1 cellular context compared by ENCODE assay signal in the genomic region with DNA sequence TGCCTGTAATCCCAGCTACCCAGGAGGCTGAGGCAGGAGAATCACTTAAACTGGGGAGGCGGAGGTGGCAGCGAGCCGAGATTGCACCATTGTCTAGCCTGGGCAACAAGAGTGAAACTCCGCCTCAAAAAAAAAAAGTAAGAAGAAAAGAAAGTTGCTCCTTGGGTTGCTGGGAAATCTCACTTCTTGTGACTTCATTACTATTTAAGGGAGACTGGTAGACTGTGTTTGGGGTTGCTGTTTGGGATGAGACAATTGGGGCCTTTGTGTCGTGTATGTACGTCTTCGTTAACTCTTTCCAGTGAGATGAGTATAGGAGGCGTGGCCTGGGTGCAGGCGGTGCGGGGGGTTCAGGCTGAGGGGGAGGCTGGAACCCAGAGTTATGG.
TF ChIP-seq lines count a peak whose summit lies in the region.

No MANE protein-coding gene starts in this region.

TF ChIP-seq in HepG2, 621 proteins besides CTCF, POLR2A, EP300 and RAD21:
- TF ChIP-seq SP140L (CRISPR knock-in tag; IDR thresholded peaks at IDR 0.05; ENCODE audit: borderline replicate concordance) (no peak), NFIC (IDR thresholded peaks at IDR 0.05; ENCODE audit: low read length) (no peak), ZNF441 (CRISPR knock-in tag; IDR thresholded peaks at IDR 0.05; ENCODE audit: borderline replicate concordance) (no peak), NR2F6 (IDR thresholded peaks at IDR 0.05) (peak; percentile 3), NR2F6 (CRISPR knock-in tag; IDR thresholded peaks at IDR 0.05) (no peak), KLF12 (CRISPR knock-in tag; IDR thresholded peaks at IDR 0.05; ENCODE audit: borderline replicate concordance) (no peak), ZNF773 (CRISPR knock-in tag; IDR thresholded peaks at IDR 0.05; ENCODE audit: borderline replicate concordance) (no peak), NRL (CRISPR knock-in tag; IDR thresholded peaks at IDR 0.05; ENCODE audit: borderline replicate concordance) (no peak), ZNF75D (CRISPR knock-in tag; IDR thresholded peaks at IDR 0.05; ENCODE audit: borderline replicate concordance) (no peak), SOX13 (IDR thresholded peaks at IDR 0.05) (no peak), SOX13 (CRISPR knock-in tag; conservative IDR thresholded peaks at IDR 0.05 in 1 of 2, IDR thresholded peaks at IDR 0.05 in 1 of 2) (no peak), ZBTB7B (CRISPR knock-in tag; IDR thresholded peaks at IDR 0.05) (no peak)
- TF ChIP-seq, protein P1, sequence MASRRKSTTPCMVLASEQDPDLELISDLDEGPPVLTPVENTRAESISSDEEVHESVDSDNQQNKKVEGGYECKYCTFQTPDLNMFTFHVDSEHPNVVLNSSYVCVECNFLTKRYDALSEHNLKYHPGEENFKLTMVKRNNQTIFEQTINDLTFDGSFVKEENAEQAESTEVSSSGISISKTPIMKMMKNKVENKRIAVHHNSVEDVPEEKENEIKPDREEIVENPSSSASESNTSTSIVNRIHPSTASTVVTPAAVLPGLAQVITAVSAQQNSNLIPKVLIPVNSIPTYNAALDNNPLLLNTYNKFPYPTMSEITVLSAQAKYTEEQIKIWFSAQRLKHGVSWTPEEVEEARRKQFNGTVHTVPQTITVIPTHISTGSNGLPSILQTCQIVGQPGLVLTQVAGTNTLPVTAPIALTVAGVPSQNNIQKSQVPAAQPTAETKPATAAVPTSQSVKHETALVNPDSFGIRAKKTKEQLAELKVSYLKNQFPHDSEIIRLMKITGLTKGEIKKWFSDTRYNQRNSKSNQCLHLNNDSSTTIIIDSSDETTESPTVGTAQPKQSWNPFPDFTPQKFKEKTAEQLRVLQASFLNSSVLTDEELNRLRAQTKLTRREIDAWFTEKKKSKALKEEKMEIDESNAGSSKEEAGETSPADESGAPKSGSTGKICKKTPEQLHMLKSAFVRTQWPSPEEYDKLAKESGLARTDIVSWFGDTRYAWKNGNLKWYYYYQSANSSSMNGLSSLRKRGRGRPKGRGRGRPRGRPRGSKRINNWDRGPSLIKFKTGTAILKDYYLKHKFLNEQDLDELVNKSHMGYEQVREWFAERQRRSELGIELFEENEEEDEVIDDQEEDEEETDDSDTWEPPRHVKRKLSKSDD (CRISPR knock-in tag; IDR thresholded peaks at IDR 0.05; ENCODE audit: low read depth), result 0 out of 2 replicates have a peak, but pooled peaks have one; percentile 22
- TF ChIP-seq, protein P2, sequence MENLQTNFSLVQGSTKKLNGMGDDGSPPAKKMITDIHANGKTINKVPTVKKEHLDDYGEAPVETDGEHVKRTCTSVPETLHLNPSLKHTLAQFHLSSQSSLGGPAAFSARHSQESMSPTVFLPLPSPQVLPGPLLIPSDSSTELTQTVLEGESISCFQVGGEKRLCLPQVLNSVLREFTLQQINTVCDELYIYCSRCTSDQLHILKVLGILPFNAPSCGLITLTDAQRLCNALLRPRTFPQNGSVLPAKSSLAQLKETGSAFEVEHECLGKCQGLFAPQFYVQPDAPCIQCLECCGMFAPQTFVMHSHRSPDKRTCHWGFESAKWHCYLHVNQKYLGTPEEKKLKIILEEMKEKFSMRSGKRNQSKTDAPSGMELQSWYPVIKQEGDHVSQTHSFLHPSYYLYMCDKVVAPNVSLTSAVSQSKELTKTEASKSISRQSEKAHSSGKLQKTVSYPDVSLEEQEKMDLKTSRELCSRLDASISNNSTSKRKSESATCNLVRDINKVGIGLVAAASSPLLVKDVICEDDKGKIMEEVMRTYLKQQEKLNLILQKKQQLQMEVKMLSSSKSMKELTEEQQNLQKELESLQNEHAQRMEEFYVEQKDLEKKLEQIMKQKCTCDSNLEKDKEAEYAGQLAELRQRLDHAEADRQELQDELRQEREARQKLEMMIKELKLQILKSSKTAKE (CRISPR knock-in tag; IDR thresholded peaks at IDR 0.05; ENCODE audit: borderline replicate concordance), result 0 out of 2 replicates have a peak, but pooled peaks have one; percentile 19
- TF ChIP-seq, protein P3, sequence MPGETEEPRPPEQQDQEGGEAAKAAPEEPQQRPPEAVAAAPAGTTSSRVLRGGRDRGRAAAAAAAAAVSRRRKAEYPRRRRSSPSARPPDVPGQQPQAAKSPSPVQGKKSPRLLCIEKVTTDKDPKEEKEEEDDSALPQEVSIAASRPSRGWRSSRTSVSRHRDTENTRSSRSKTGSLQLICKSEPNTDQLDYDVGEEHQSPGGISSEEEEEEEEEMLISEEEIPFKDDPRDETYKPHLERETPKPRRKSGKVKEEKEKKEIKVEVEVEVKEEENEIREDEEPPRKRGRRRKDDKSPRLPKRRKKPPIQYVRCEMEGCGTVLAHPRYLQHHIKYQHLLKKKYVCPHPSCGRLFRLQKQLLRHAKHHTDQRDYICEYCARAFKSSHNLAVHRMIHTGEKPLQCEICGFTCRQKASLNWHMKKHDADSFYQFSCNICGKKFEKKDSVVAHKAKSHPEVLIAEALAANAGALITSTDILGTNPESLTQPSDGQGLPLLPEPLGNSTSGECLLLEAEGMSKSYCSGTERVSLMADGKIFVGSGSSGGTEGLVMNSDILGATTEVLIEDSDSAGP (CRISPR knock-in tag; IDR thresholded peaks at IDR 0.05; ENCODE audit: borderline replicate concordance), result 0 out of 2 replicates have a peak, but pooled peaks have one; percentile 19
- TF ChIP-seq, protein P4, sequence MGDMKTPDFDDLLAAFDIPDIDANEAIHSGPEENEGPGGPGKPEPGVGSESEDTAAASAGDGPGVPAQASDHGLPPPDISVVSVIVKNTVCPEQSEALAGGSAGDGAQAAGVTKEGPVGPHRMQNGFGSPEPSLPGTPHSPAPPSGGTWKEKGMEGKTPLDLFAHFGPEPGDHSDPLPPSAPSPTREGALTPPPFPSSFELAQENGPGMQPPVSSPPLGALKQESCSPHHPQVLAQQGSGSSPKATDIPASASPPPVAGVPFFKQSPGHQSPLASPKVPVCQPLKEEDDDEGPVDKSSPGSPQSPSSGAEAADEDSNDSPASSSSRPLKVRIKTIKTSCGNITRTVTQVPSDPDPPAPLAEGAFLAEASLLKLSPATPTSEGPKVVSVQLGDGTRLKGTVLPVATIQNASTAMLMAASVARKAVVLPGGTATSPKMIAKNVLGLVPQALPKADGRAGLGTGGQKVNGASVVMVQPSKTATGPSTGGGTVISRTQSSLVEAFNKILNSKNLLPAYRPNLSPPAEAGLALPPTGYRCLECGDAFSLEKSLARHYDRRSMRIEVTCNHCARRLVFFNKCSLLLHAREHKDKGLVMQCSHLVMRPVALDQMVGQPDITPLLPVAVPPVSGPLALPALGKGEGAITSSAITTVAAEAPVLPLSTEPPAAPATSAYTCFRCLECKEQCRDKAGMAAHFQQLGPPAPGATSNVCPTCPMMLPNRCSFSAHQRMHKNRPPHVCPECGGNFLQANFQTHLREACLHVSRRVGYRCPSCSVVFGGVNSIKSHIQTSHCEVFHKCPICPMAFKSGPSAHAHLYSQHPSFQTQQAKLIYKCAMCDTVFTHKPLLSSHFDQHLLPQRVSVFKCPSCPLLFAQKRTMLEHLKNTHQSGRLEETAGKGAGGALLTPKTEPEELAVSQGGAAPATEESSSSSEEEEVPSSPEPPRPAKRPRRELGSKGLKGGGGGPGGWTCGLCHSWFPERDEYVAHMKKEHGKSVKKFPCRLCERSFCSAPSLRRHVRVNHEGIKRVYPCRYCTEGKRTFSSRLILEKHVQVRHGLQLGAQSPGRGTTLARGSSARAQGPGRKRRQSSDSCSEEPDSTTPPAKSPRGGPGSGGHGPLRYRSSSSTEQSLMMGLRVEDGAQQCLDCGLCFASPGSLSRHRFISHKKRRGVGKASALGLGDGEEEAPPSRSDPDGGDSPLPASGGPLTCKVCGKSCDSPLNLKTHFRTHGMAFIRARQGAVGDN (CRISPR knock-in tag; IDR thresholded peaks at IDR 0.05), result peak; percentile 56
